ENCODE assay signal across 12 cellular contexts in the genomic region with DNA sequence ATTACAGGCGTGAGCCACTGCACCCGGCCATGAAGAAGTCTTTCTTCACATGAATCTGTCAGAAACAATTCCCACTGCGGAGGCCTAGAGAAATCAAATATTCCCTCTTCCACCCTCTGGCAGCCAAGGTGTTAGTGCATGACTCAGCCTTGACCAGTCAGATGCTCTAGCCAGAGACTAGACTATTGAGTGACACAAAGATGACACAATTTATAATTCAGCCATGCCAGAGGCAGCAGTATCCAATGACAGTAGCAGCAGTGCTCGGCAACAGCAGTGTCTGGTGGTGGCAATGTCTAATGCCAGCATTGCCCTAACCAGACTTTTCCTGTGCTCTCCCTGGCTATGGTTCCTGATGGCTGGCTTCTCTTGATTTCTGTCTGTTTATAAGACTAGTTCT. TPM values are rescaled to one million over a fixed set of nuclear protein-coding genes. Genes with fewer than 3 reads are reported as not detected.
DNase-seq lines count a peak whose midpoint lies in the region; ATAC-seq, FAIRE-seq and TF ChIP-seq lines count a peak whose summit lies in the region.
"Had no signal": no experiment of that assay in that cellular context is flagged by ENCODE, and none has a peak within 500 bp of the region (broad histone marks: within the 10 kb centered on the region; RNA-seq: fewer than 3 reads in every experiment).

No MANE protein-coding gene starts in this region.

- H4K20me1 ChIP-seq in fibroblast of lung (ENCODE audit: control insufficient read depth, extremely low read depth, insufficient read depth, low read length) = no peaks in the 10 kb centered on the region

- no peaks in the 10 kb centered on the region for H3K27me3 ChIP-seq in Panc1 (ENCODE audit: control insufficient read depth, insufficient read depth, low read length)
- H3K27me3 ChIP-seq in fibroblast of lung (ENCODE audit: control insufficient read depth, insufficient read depth, low read length) = no peaks in the 10 kb centered on the region

- CTCF ChIA-PET in Panc1 (lab: Charles Lee) = no interaction called here

- H3K4me1 ChIP-seq in Panc1 (ENCODE audit: control insufficient read depth, insufficient read depth, low read length) = no peaks in the 10 kb centered on the region
- H3K4me1 ChIP-seq in fibroblast of lung (ENCODE audit: control insufficient read depth, extremely low read depth, insufficient read depth, low read length) = no peaks in the 10 kb centered on the region

- in situ Hi-C loops in Panc1 (cut with HindIII; ENCODE audit: low pct_unique_long_range_greater_than_20kb, low sequenced_read_pairs) = no loop called here

- DNase-seq in 8988T (peak; percentile 25), GM12891 (ENCODE audit: insufficient read length, low spot score) (no peak), Panc1 (ENCODE audit: low read depth, low spot score) (peak; percentile 38), fibroblast of lung (ENCODE audit: low read depth in 2 of 2) (peak; percentile 12 to 48), iPS-NIHi11 (ENCODE audit: low spot score) (no peak), NCI-H2029 treated with DMSO at 0.1 percent for 48 hours (lab: John Stamatoyannopoulos, UW) (no peak), sciatic nerve (ENCODE audit: low spot score) (no peak)
- DNase-seq: NCI-H2107, WERI-Rb-1 had no signal

- no peak overlapping the region for H3K9ac ChIP-seq in fibroblast of lung (ENCODE audit: insufficient read depth, low read length)

- no peaks in the 10 kb centered on the region for H3K79me2 ChIP-seq in fibroblast of lung (ENCODE audit: control insufficient read depth, insufficient read depth, low read length)

- H3K27ac ChIP-seq in Panc1 (ENCODE audit: low read length) (no peak overlapping the region), fibroblast of lung (ENCODE audit: insufficient read depth, low read length) (no peak overlapping the region)
- H3K27ac ChIP-seq: WERI-Rb-1 had no signal

- H2AFZ ChIP-seq in fibroblast of lung (ENCODE audit: low read length) = no peak overlapping the region

- no peak overlapping the region for H3K4me3 ChIP-seq in Panc1 (ENCODE audit: low read depth in 2 of 2, low read length in 2 of 2)
- H3K4me3 ChIP-seq in fibroblast of lung (replicated peaks in 1 of 4; ENCODE audit: control extremely low read depth in 1 of 4, insufficient read depth in 1 of 4, low read depth in 3 of 4, low read length in 4 of 4) = no peak overlapping the region
- H3K4me3 ChIP-seq: smooth muscle cell had no signal

- peak overlapping the region; percentile 42 for H3K4me2 ChIP-seq in fibroblast of lung (ENCODE audit: extremely low read depth, insufficient read depth, low read length)
- H3K4me2 ChIP-seq: smooth muscle cell had no signal

- no peak for ATAC-seq in Panc1
- no peak for ATAC-seq in HG03442 (IDR thresholded peaks at IDR 0.05; ENCODE audit: unreplicated experiment)
- ATAC-seq in sciatic nerve = no peak

- intact Hi-C loops in Panc1 (cut with micrococcal nuclease; ENCODE audit: unreplicated experiment) (no loop called here), sciatic nerve (cut with DNase I) (no loop called here)

- H3K9me3 ChIP-seq in Panc1 (ENCODE audit: control insufficient read depth, insufficient read depth, low read depth, low read length) (no peaks in the 10 kb centered on the region), fibroblast of lung (ENCODE audit: control insufficient read depth, insufficient read depth, low read depth, low read length) (no peaks in the 10 kb centered on the region)

- POLR2A ChIA-PET in Panc1 (lab: Charles Lee) = no interaction called here

- FAIRE-seq in GM12891 (lab: Jason Lieb, UNC) = peak; percentile 9

- TF ChIP-seq CTCF in Panc1 (IDR thresholded peaks at IDR 0.05) (no peak), fibroblast of lung (conservative IDR thresholded peaks at IDR 0.05 in 1 of 2, IDR thresholded peaks at IDR 0.05 in 1 of 2; ENCODE audit: low read depth in 1 of 2, low read length in 2 of 2) (no peak)

- TF ChIP-seq POLR2A in GM12891 (IDR thresholded peaks at IDR 0.05; ENCODE audit: low read depth, low read length) = no peak

- BruUV-seq in Panc1 (replicated peaks; lab: Mats Ljungman, UMichigan) = no TSS peak

- no peaks in the 10 kb centered on the region for H3K36me3 ChIP-seq in Panc1 (ENCODE audit: control insufficient read depth, insufficient read depth, low read length)
- no peaks in the 10 kb centered on the region for H3K36me3 ChIP-seq in fibroblast of lung (ENCODE audit: control insufficient read depth, insufficient read depth, low read length)
- H3K36me3 ChIP-seq: WERI-Rb-1 had no signal

TF ChIP-seq in GM12891, 5 proteins besides CTCF, POLR2A, EP300 and RAD21:
- TF ChIP-seq SPI1 (IDR thresholded peaks at IDR 0.05; ENCODE audit: low read depth, low read length) = no peak
- no peak for TF ChIP-seq TAF1 (IDR thresholded peaks at IDR 0.05; ENCODE audit: low read depth, low read length)
- no peak for TF ChIP-seq POU2F2 (IDR thresholded peaks at IDR 0.05; ENCODE audit: low read depth, low read length)
- TF ChIP-seq POLR2AphosphoS5 (IDR thresholded peaks at IDR 0.05; ENCODE audit: low read depth, low read length) = no peak
- no peak for TF ChIP-seq PAX5 (IDR thresholded peaks at IDR 0.05; ENCODE audit: insufficient read depth, low read length, severe bottlenecking)

RNA-seq across cellular contexts. Expression of a gene that starts 8.7 kb away (rescaled TPM):
- polyA plus RNA-seq in GM12891 (2012; ENCODE audit: low read depth, missing spikeins) = not detected
- total RNA-seq in Panc1 (2021; ENCODE audit: unreplicated experiment) (not detected), fibroblast of lung (not detected in 2 replicates), sciatic nerve (not detected)
- polyA plus RNA-seq in Panc1 (2012; ENCODE audit: insufficient read length) = not detected
- not detected in 2 replicates for polyA plus RNA-seq in fibroblast of lung
- polyA plus RNA-seq in fibroblast of lung (2012) = not detected in 2 replicates
- polyA minus RNA-seq in fibroblast of lung (ENCODE audit: low replicate concordance) = not detected in 2 replicates
- total RNA-seq: smooth muscle cell had no signal
- polyA plus RNA-seq: BJ, smooth muscle cell had no signal

RNA-seq across cellular contexts. Expression of a gene that starts 19.2 kb away (rescaled TPM):
- polyA plus RNA-seq in GM12891 (2012; ENCODE audit: low read depth, missing spikeins) = 17.7 TPM
- 36.2 TPM for total RNA-seq in Panc1 (2021; ENCODE audit: unreplicated experiment)
- polyA plus RNA-seq in Panc1 (2012; ENCODE audit: insufficient read length) = 25.1 TPM
- total RNA-seq in fibroblast of lung = 32.4 and 37.3 TPM in 2 replicates
- 37.1 and 44.9 TPM in 2 replicates for polyA plus RNA-seq in fibroblast of lung
- polyA plus RNA-seq in fibroblast of lung (2012) = 30.9 and 51.7 TPM in 2 replicates
- polyA minus RNA-seq in fibroblast of lung (ENCODE audit: low replicate concordance) = 34.8 and 52.2 TPM in 2 replicates
- total RNA-seq in sciatic nerve = 68.1 TPM

RNA-seq across cellular contexts. Expression of a gene that starts 30.5 kb away (rescaled TPM):
- 21.5 TPM for polyA plus RNA-seq in GM12891 (2012; ENCODE audit: low read depth, missing spikeins)
- total RNA-seq in Panc1 (2021; ENCODE audit: unreplicated experiment) (43.3 TPM), fibroblast of lung (26.7 and 30.7 TPM in 2 replicates), sciatic nerve (52.0 TPM)
- 25.4 TPM for polyA plus RNA-seq in Panc1 (2012; ENCODE audit: insufficient read length)
- polyA plus RNA-seq in fibroblast of lung = 25.3 and 27.0 TPM in 2 replicates
- 17.4 and 20.4 TPM in 2 replicates for polyA plus RNA-seq in fibroblast of lung (2012)
- 23.7 and 26.6 TPM in 2 replicates for polyA minus RNA-seq in fibroblast of lung (ENCODE audit: low replicate concordance)

Comparison
In these comparisons a context has a peak if more than half of its experiments do, and no peak if none do; other contexts are left out.
1. DNase-seq: peak in 8988T (single experiment), Panc1 (single experiment) and fibroblast of lung (2 of 2); none in GM12891 (single experiment), iPS-NIHi11 (single experiment), NCI-H2029 treated with DMSO at 0.1 percent for 48 hours (single experiment) and sciatic nerve (single experiment).